In genomic region chr12:51172515-51173431, GRCh38 we compare ENCODE assay signal across 8 cellular contexts. TPM values are rescaled to one million over a fixed set of nuclear protein-coding genes. Genes with fewer than 3 reads are reported as not detected.
A peak's percentile ranks its signal among the peaks of the same experiment; 100 is the strongest.
DNase-seq lines count a peak whose midpoint lies in the region; ATAC-seq and TF ChIP-seq lines count a peak whose summit lies in the region.

TFCP2 (minus strand) TSS chr12:51173135; CDS start chr12:51172422, 713 bp downstream.

- no peaks in the 10 kb centered on the region for H3K27me3 ChIP-seq in CD4-positive, alpha-beta memory T cell (ENCODE audit: insufficient read depth, low read length)
- no peaks in the 10 kb centered on the region for H3K27me3 ChIP-seq in lung (ENCODE audit: control insufficient read depth, insufficient read depth)

- WGBS in lung, 2 donors: 1% methylated on average over 58 of the region's 58 CpGs

- H3K4me1 ChIP-seq in CD4-positive, alpha-beta memory T cell (ENCODE audit: insufficient read depth, low read length): peaks cover 26% of the 10 kb centered on the region
- peaks cover 0 to 3% of the 10 kb centered on the region in 2 donors for H3K4me1 ChIP-seq in lung (ENCODE audit: control insufficient read depth in 2 of 2, insufficient read depth in 2 of 2, low read length in 2 of 2)

- H3K4me3 Mint-ChIP-seq in CD4-positive, alpha-beta memory T cell: peak within 1 kb of the TSS in 7 of 8 donors; percentile 71 to 92 (median 85)

- peak within 1 kb of the TSS; percentile 72 to 87 for H3K4me3 ChIP-seq in CD4-positive, alpha-beta memory T cell (ENCODE audit: low read length in 2 of 2)
- peak within 1 kb of the TSS; percentile 56 for H3K4me3 ChIP-seq in lung

- H3K27me3 Mint-ChIP-seq in CD4-positive, alpha-beta memory T cell: no peaks in the 10 kb centered on the region

- no peak for TF ChIP-seq CTCF in lung (IDR thresholded peaks at IDR 0.05; ENCODE audit: control extremely low read depth, extremely low read depth)

- CTCF ChIA-PET in CD4-positive, alpha-beta memory T cell (lab: Charles Lee; ENCODE audit: partially characterized antibody): interaction anchor here (1.3 kb wide), 1 partner anchor 38 kb away, joined by 3 read pairs; no protein-coding TSS in a partner anchor

- intact Hi-C loops in CD4-positive, alpha-beta memory T cell (cut with micrococcal nuclease): loop anchor here (1.0 kb wide), 4 partner anchors 46 to 124 kb away; partner anchors contain the start of genes CSRNP2, DAZAP2, LETMD1 and POU6F1

- DNase-seq in CD4-positive, alpha-beta memory T cell: peak; percentile 91 to 96 (median 92)
- DNase-seq in HK-2 (ENCODE audit: unreplicated experiment): peak; percentile 89
- DNase-seq in NK-92 treated with Interleukin-12 subunit alpha and Interleukin-12 subunit beta, amount 100 ng/mL, for 24 hours (lab: John Stamatoyannopoulos, UW): peak; percentile 78
- DNase-seq in activated CD8-positive, alpha-beta memory T cell treated with anti-CD3 and anti-CD28 coated beads for 24 hours: peak; percentile 94
- DNase-seq in effector CD8-positive, alpha-beta T cell (lab: John Stamatoyannopoulos, UW): peak; percentile 87
- peak; percentile 97 for DNase-seq in lung (ENCODE audit: low spot score)
- DNase-seq in stimulated activated CD4-positive, alpha-beta T cell treated with anti-CD3 and anti-CD28 coated beads, TNF-alpha, amount 100 ng/mL, for 24 hours (ENCODE audit: low read depth in 3 of 3): peak; percentile 82 to 93 (median 87)

- ATAC-seq in GM19455 (IDR thresholded peaks at IDR 0.05; ENCODE audit: unreplicated experiment): peak; percentile 93
- ATAC-seq in lung (ENCODE audit: insufficient read depth, low FRiP score): peak; percentile 92

- no peaks in the 10 kb centered on the region for H3K36me3 Mint-ChIP-seq in CD4-positive, alpha-beta memory T cell

- peak within 1 kb of the TSS; percentile 96 for H3K27ac ChIP-seq in CD4-positive, alpha-beta memory T cell (ENCODE audit: low read depth, low read length)
- H3K27ac ChIP-seq in lung (ENCODE audit: low read depth in 1 of 2, low read length in 1 of 2): peak within 1 kb of the TSS; percentile 96 to 99

- H3K9me3 ChIP-seq in CD4-positive, alpha-beta memory T cell (ENCODE audit: control insufficient read depth in 1 of 2, low read length in 2 of 2): no peaks in the 10 kb centered on the region
- no peaks in the 10 kb centered on the region for H3K9me3 ChIP-seq in lung (ENCODE audit: control insufficient read depth in 2 of 2, insufficient read depth in 1 of 2, low read length in 1 of 2)

- H3K36me3 ChIP-seq in CD4-positive, alpha-beta memory T cell (ENCODE audit: insufficient read depth, low read length): no peaks in the 10 kb centered on the region
- H3K36me3 ChIP-seq in lung (ENCODE audit: control insufficient read depth in 2 of 2, insufficient read depth in 2 of 2, low read length in 2 of 2): no peaks in the 10 kb centered on the region

- H3K4me1 Mint-ChIP-seq in CD4-positive, alpha-beta memory T cell: peaks cover 10 to 22% (median 11%) of the 10 kb centered on the region in 4 donors

- peak within 1 kb of the TSS in 6 of 7 donors; percentile 78 to 96 (median 91) for H3K27ac Mint-ChIP-seq in CD4-positive, alpha-beta memory T cell

- no peaks in the 10 kb centered on the region for H3K9me3 Mint-ChIP-seq in CD4-positive, alpha-beta memory T cell

- POLR2A ChIA-PET in CD4-positive, alpha-beta memory T cell (lab: Charles Lee; ENCODE audit: partially characterized antibody): interaction anchor here (0.6 to 2.4 kb wide), 6 partner anchors 26 to 146 kb away, joined by 3 to 13 read pairs (median 6); partner anchors contain the start of genes CSRNP2, DAZAP2 and POU6F1

RNA-seq across cellular contexts. Expression of gene TFCP2, which starts in this region (rescaled TPM):
- total RNA-seq in CD4-positive, alpha-beta memory T cell: 10 to 100 TPM; 36.4 to 40.0 TPM
- 10 to 100 TPM in 1 of 2 donors, 1 to 10 TPM in 1; 6.0 to 15.3 TPM for polyA plus RNA-seq in CD4-positive, alpha-beta memory T cell
- 10 to 100 TPM; 23.2 to 27.5 TPM for total RNA-seq in lung
- 10 to 100 TPM in 1 of 2 donors, 1 to 10 TPM in 1; 9.6 to 14.9 TPM for polyA plus RNA-seq in lung

Comparison
In these comparisons a context has a peak if more than half of its experiments do, and no peak if none do; other contexts are left out.
1. Peak in every context shown above with its lines: DNase-seq, ATAC-seq, H3K4me3 ChIP-seq and H3K27ac ChIP-seq.